18 cellular contexts compared by ENCODE assay signal in the genomic region with DNA sequence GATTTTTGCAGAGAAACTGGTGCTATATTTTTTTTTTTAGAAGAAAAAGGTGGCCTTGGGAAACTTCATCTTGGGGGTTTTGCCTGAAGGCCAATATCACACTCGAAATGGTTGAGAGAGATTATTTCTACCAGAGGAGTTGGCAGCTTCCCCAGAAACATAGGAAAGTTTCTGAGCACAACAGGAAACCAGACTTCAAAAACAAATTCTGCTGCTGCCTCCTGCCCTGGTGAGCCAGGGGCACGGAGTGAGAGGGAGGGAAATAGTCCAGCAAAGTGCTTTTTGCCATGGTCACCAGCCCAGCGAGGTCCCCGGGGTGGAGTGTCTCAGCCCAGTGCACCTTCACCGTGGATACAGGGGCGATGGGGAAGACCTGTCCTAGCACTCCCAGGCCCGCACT.
DNase-seq lines count a peak whose midpoint lies in the region; ATAC-seq, FAIRE-seq and TF ChIP-seq lines count a peak whose summit lies in the region.
"Had no signal": no experiment of that assay in that cellular context is flagged by ENCODE, and none has a peak within 500 bp of the region (broad histone marks: within the 10 kb centered on the region; RNA-seq: fewer than 3 reads in every experiment).

No MANE protein-coding gene starts in this region.

- H3K27ac Mint-ChIP-seq in CD8-positive, alpha-beta memory T cell: no peak overlapping the region
- H3K27ac Mint-ChIP-seq: CD4-positive, alpha-beta memory T cell had no signal

- H3K9me3 Mint-ChIP-seq in CD8-positive, alpha-beta memory T cell: peaks cover 0 to 5% (median 2%) of the 10 kb centered on the region in 5 donors

- TF ChIP-seq CTCF in endothelial cell of umbilical vein (IDR thresholded peaks at IDR 0.05; ENCODE audit: extremely low read depth in 1 of 2, insufficient read depth in 1 of 2, low read depth in 1 of 2, low read length in 2 of 2): no peak

- no peaks in the 10 kb centered on the region for H3K36me3 ChIP-seq in BLaER1
- no peaks in the 10 kb centered on the region for H3K36me3 ChIP-seq in endothelial cell of umbilical vein (ENCODE audit: control insufficient read depth in 2 of 2, extremely low read depth in 1 of 2, insufficient read depth in 2 of 2, low read length in 2 of 2)
- no peaks in the 10 kb centered on the region for H3K36me3 ChIP-seq in CD8-positive, alpha-beta memory T cell (ENCODE audit: insufficient read depth, low read length)

- POLR2A ChIA-PET in endothelial cell of umbilical vein (lab: Charles Lee): no interaction called here
- POLR2A ChIA-PET in CD8-positive, alpha-beta memory T cell (lab: Charles Lee): no interaction called here

- ATAC-seq in GM18511 (IDR thresholded peaks at IDR 0.05; ENCODE audit: unreplicated experiment): no peak
- ATAC-seq: K562 had no signal

- no peaks in the 10 kb centered on the region for H3K9me1 ChIP-seq in endothelial cell of umbilical vein (replicated peaks; ENCODE audit: control insufficient read depth, extremely low read depth, insufficient read depth, low read length)

- H3K27me3 ChIP-seq in BLaER1 (no peaks in the 10 kb centered on the region), endothelial cell of umbilical vein (ENCODE audit: control insufficient read depth in 2 of 2, insufficient read depth in 2 of 2, low read length in 2 of 2) (no peaks in the 10 kb centered on the region)
- no peaks in the 10 kb centered on the region for H3K27me3 ChIP-seq in CD8-positive, alpha-beta memory T cell (ENCODE audit: insufficient read depth, low read length, poor library complexity, severe bottlenecking)

- no peak overlapping the region for H3K9ac ChIP-seq in BLaER1
- H3K9ac ChIP-seq in endothelial cell of umbilical vein (replicated peaks; ENCODE audit: extremely low read depth, insufficient read depth, low read length): no peak overlapping the region

- intact Hi-C loops in endothelial cell of umbilical vein (cut with micrococcal nuclease): no loop called here

- H3K9me3 ChIP-seq in BLaER1: peaks cover 8% of the 10 kb centered on the region; the same call in 1 of the 2 replicates
- no peaks in the 10 kb centered on the region for H3K9me3 ChIP-seq in endothelial cell of umbilical vein (replicated peaks; ENCODE audit: control insufficient read depth, insufficient read depth, low read length)
- no peaks in the 10 kb centered on the region for H3K9me3 ChIP-seq in CD8-positive, alpha-beta memory T cell (ENCODE audit: low read length)

- H3K27ac ChIP-seq in BLaER1 (no peak overlapping the region), endothelial cell of umbilical vein (ENCODE audit: insufficient read depth, low read depth, low read length) (no peak overlapping the region)
- H3K27ac ChIP-seq in CD8-positive, alpha-beta memory T cell (ENCODE audit: low read depth, low read length): no peak overlapping the region
- H3K27ac ChIP-seq: C4-2B, HL-60 had no signal

- H3K4me3 Mint-ChIP-seq in CD8-positive, alpha-beta memory T cell: no peak overlapping the region
- H3K4me3 Mint-ChIP-seq: CD4-positive, alpha-beta memory T cell had no signal

- BruUV-seq in endothelial cell of umbilical vein (replicated peaks; lab: Mats Ljungman, UMichigan): no TSS peak

- H3K4me1 ChIP-seq in BLaER1 (peaks cover 8% of the 10 kb centered on the region), endothelial cell of umbilical vein (ENCODE audit: control insufficient read depth, extremely low read depth, insufficient read depth, low read length) (no peaks in the 10 kb centered on the region)
- H3K4me1 ChIP-seq in CD8-positive, alpha-beta memory T cell (ENCODE audit: insufficient read depth, low read length): no peaks in the 10 kb centered on the region

- TF ChIP-seq POLR2A in endothelial cell of umbilical vein (IDR thresholded peaks at IDR 0.05; ENCODE audit: low read depth, low read length): no peak

- no peak for FAIRE-seq in endothelial cell of umbilical vein (lab: Jason Lieb, UNC)
- FAIRE-seq: D721Med, G401.6, GM12891, H54, K562 had no signal

- peaks cover 7 to 25% of the 10 kb centered on the region in 2 donors for H3K27me3 Mint-ChIP-seq in CD8-positive, alpha-beta memory T cell

- no peaks in the 10 kb centered on the region for H3K79me2 ChIP-seq in endothelial cell of umbilical vein (ENCODE audit: control insufficient read depth, insufficient read depth, low read length)

- DNase-seq in UCSD-AML1 (lab: John Stamatoyannopoulos, UW; ENCODE audit: unreplicated experiment): peak; percentile 32
- peak; percentile 82 for DNase-seq in endothelial cell of umbilical vein (ENCODE audit: low read depth, low spot score)
- peak; percentile 5 for DNase-seq in pulmonary artery endothelial cell (ENCODE audit: low read depth, low spot score)
- no peak for DNase-seq in CD8-positive, alpha-beta memory T cell
- no peak for DNase-seq in hippocampal formation (lab: John Stamatoyannopoulos, UW)
- DNase-seq: CD4-positive, alpha-beta memory T cell; COR-L47; DMS153; DMS79 treated with DMSO at 0.1 percent for 48 hours had no signal

- H3K4me1 Mint-ChIP-seq in CD8-positive, alpha-beta memory T cell: no peaks in the 10 kb centered on the region
- H3K4me1 Mint-ChIP-seq: CD4-positive, alpha-beta memory T cell had no signal

- dilution Hi-C loops in endothelial cell of umbilical vein (cut with MboI; ENCODE audit: extremely low pct_ligation_motif_present, low sequenced_read_pairs): no loop called here

- H3K4me2 ChIP-seq in BLaER1 (peak overlapping the region; percentile 57), endothelial cell of umbilical vein (ENCODE audit: insufficient read depth, low read length) (no peak overlapping the region)

- H2AFZ ChIP-seq in endothelial cell of umbilical vein (ENCODE audit: low read depth, low read length): no peak overlapping the region

- H3K36me3 Mint-ChIP-seq in CD8-positive, alpha-beta memory T cell: no peaks in the 10 kb centered on the region
- H3K36me3 Mint-ChIP-seq: CD4-positive, alpha-beta memory T cell had no signal

- CTCF ChIA-PET in endothelial cell of umbilical vein (lab: Charles Lee): no interaction called here
- CTCF ChIA-PET in CD8-positive, alpha-beta memory T cell (lab: Charles Lee): no interaction called here

- H3K4me3 ChIP-seq in BLaER1: no peak overlapping the region
- H3K4me3 ChIP-seq in endothelial cell of umbilical vein (replicated peaks in 1 of 3; ENCODE audit: insufficient read depth in 1 of 3, low read depth in 1 of 3, low read length in 3 of 3): no peak overlapping the region
- no peak overlapping the region for H3K4me3 ChIP-seq in CD8-positive, alpha-beta memory T cell (ENCODE audit: low read length)
- H3K4me3 ChIP-seq: K562 had no signal

- H4K20me1 ChIP-seq in BLaER1: no peaks in the 10 kb centered on the region
- no peaks in the 10 kb centered on the region for H4K20me1 ChIP-seq in endothelial cell of umbilical vein (replicated peaks; ENCODE audit: control insufficient read depth, extremely low read depth, insufficient read depth, low read length)

TF ChIP-seq in endothelial cell of umbilical vein, 7 proteins besides CTCF, POLR2A, EP300 and RAD21:
- TF ChIP-seq MYC (IDR thresholded peaks at IDR 0.05; ENCODE audit: low read depth, low read length): no peak
- no peak for TF ChIP-seq EZH2 (IDR thresholded peaks at IDR 0.05; ENCODE audit: borderline replicate concordance, low read depth, low read length, severe bottlenecking)
- TF ChIP-seq FOS (IDR thresholded peaks at IDR 0.05; ENCODE audit: borderline replicate concordance, insufficient read depth, low read length): no peak
- TF ChIP-seq JUN (IDR thresholded peaks at IDR 0.05; ENCODE audit: borderline replicate concordance, insufficient read depth, insufficient read length, low read depth): no peak
- TF ChIP-seq GATA2 (IDR thresholded peaks at IDR 0.05; ENCODE audit: insufficient read depth, insufficient read length, low read depth, low read length): no peak
- TF ChIP-seq, protein P1, sequence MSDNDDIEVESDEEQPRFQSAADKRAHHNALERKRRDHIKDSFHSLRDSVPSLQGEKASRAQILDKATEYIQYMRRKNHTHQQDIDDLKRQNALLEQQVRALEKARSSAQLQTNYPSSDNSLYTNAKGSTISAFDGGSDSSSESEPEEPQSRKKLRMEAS (IDR thresholded peaks at IDR 0.05; ENCODE audit: insufficient read depth, insufficient read length): no peak
- TF ChIP-seq POLR2AphosphoS5 (IDR thresholded peaks at IDR 0.05; ENCODE audit: insufficient read depth, low read depth, low read length): no peak

Comparison
In these comparisons a context has a peak if more than half of its experiments do, and no peak if none do; other contexts are left out.
1. DNase-seq: peak in UCSD-AML1 (single experiment), endothelial cell of umbilical vein (single experiment) and pulmonary artery endothelial cell (single experiment); none in CD8-positive, alpha-beta memory T cell (0 of 5) and hippocampal formation (0 of 2).